In genomic region chr1:17539202-17539525, GRCh38 we compare ENCODE assay signal across 8 cellular contexts. TPM values are rescaled to one million over a fixed set of nuclear protein-coding genes. Genes with fewer than 3 reads are reported as not detected.
DNase-seq lines count a peak whose midpoint lies in the region; ATAC-seq, FAIRE-seq and TF ChIP-seq lines count a peak whose summit lies in the region.

No MANE protein-coding gene starts in this region.

- H3K4me1 Mint-ChIP-seq in MCF 10A (ENCODE audit: insufficient read depth, unreplicated experiment): peaks cover 5% of the 10 kb centered on the region

- H3K4me1 ChIP-seq in HUES6 (ENCODE audit: control insufficient read depth, insufficient read depth, low read length): peaks cover 24% of the 10 kb centered on the region
- peaks cover 49% of the 10 kb centered on the region for H3K4me1 ChIP-seq in HepG2 (ENCODE audit: insufficient read depth, low read length)
- peaks cover 57% of the 10 kb centered on the region for H3K4me1 ChIP-seq in stomach smooth muscle (ENCODE audit: control insufficient read depth, insufficient read depth, low read length)

- DNase-seq in MCF 10A (ENCODE audit: unreplicated experiment) (no peak), HepG2 (ENCODE audit: low spot score) (no peak), SHP77 treated with DMSO at 0.1 percent for 48 hours (lab: John Stamatoyannopoulos, UW) (no peak), NCI-H2227 (lab: John Stamatoyannopoulos, UW; ENCODE audit: unreplicated experiment) (no peak), CD1c-positive myeloid dendritic cell (ENCODE audit: extremely low spot score) (no peak)

- BruUV-seq in MCF 10A (replicated peaks; lab: Mats Ljungman, UMichigan) (no TSS peak), HepG2 (replicated peaks; lab: Mats Ljungman, UMichigan) (no TSS peak)

- POLR2A ChIA-PET in MCF 10A (lab: Yijun Ruan, JAX) (no interaction called here), HepG2 (lab: Yijun Ruan, JAX) (interaction anchor here (0.7 to 2.1 kb wide), 2 partner anchors 32 to 49 kb away, joined by 3 to 10 read pairs; no protein-coding TSS in a partner anchor)

- no peaks in the 10 kb centered on the region for H3K9me3 Mint-ChIP-seq in MCF 10A (ENCODE audit: unreplicated experiment)

- TF ChIP-seq EP300 in HepG2 (IDR thresholded peaks at IDR 0.05; ENCODE audit: low read depth in 2 of 2, low read length in 2 of 2): no peak
- TF ChIP-seq EP300 in HepG2 (CRISPR knock-in tag; IDR thresholded peaks at IDR 0.05; ENCODE audit: borderline replicate concordance): no peak

- H3K4me3 ChIP-seq in HUES6 (ENCODE audit: low read depth, low read length) (peak overlapping the region; percentile 51), HepG2 (replicated peaks in 1 of 3; ENCODE audit: insufficient read depth in 1 of 3, low read depth in 2 of 3, low read length in 3 of 3) (peak overlapping the region; percentile 50 to 70 (median 52); a peak in 5 of 6 replicates), stomach smooth muscle (ENCODE audit: low read length in 2 of 2) (peak overlapping the region; percentile 20 to 64)

- H3K27me3 Mint-ChIP-seq in MCF 10A (ENCODE audit: insufficient read depth, unreplicated experiment): no peaks in the 10 kb centered on the region

- 4% methylated on average over 11 of the region's 20 CpGs for WGBS in HepG2 (ENCODE audit: low lambda C conversion rate)

- H3K4me2 ChIP-seq in HepG2 (ENCODE audit: low read depth, low read length): peak overlapping the region; percentile 68

- H3K79me2 ChIP-seq in HepG2 (ENCODE audit: insufficient read depth, low read length): peaks cover 3% of the 10 kb centered on the region

- no peak for TF ChIP-seq RAD21 in HepG2 (CRISPR knock-in tag; IDR thresholded peaks at IDR 0.05)

- H3K27me3 ChIP-seq in HUES6 (ENCODE audit: control insufficient read depth, insufficient read depth, low read length) (no peaks in the 10 kb centered on the region), HepG2 (ENCODE audit: control insufficient read depth in 1 of 2, insufficient read depth in 2 of 2, low read length in 2 of 2) (peaks cover 1 to 15% of the 10 kb centered on the region in 2 experiments; a peak in 2 of 5 replicates), stomach smooth muscle (ENCODE audit: control insufficient read depth in 1 of 2, insufficient read depth in 2 of 2, low read length in 2 of 2) (no peaks in the 10 kb centered on the region)

- peak overlapping the region; percentile 22 for H3K9ac ChIP-seq in HUES6 (ENCODE audit: low read length)
- H3K9ac ChIP-seq in HepG2 (ENCODE audit: insufficient read depth, low read depth, low read length): peak overlapping the region; percentile 49; the same call in 1 of the 2 replicates
- H3K9ac ChIP-seq in stomach smooth muscle (ENCODE audit: low read length in 2 of 2): peak overlapping the region; percentile 52 to 58

- H3K36me3 Mint-ChIP-seq in MCF 10A (ENCODE audit: insufficient read depth, unreplicated experiment): no peaks in the 10 kb centered on the region

- no peak for ATAC-seq in HepG2
- no peak for ATAC-seq in GM21423 (IDR thresholded peaks at IDR 0.05; ENCODE audit: unreplicated experiment)

- peak overlapping the region; percentile 78 for H3K4me3 Mint-ChIP-seq in MCF 10A (ENCODE audit: unreplicated experiment)

- in situ Hi-C loops in HepG2 (cut with HindIII; ENCODE audit: extremely low pct_ligation_motif_present, low pct_unique_long_range_greater_than_20kb): no loop called here

- FAIRE-seq in HepG2 (lab: Jason Lieb, UNC): no peak

- H3K36me3 ChIP-seq in HUES6 (ENCODE audit: control insufficient read depth, insufficient read depth, low read length): no peaks in the 10 kb centered on the region
- H3K36me3 ChIP-seq in HepG2 (replicated peaks in 1 of 2; ENCODE audit: control insufficient read depth in 1 of 2, insufficient read depth in 2 of 2, low read length in 2 of 2): no peaks in the 10 kb centered on the region
- H3K36me3 ChIP-seq in stomach smooth muscle (ENCODE audit: control insufficient read depth in 2 of 2, insufficient read depth in 2 of 2, low read length in 2 of 2): no peaks in the 10 kb centered on the region

- H3K27ac ChIP-seq in HUES6 (ENCODE audit: low read depth, low read length) (peak overlapping the region; percentile 41; the same call in 1 of the 2 replicates), HepG2 (ENCODE audit: extremely low read length, insufficient read depth, low read length) (no peak overlapping the region), stomach smooth muscle (ENCODE audit: low read length) (peak overlapping the region; percentile 86)

- CTCF ChIA-PET in MCF 10A (lab: Yijun Ruan, JAX): interaction anchor here (0.6 to 1.1 kb wide), 2 partner anchors 44 to 71 kb away, joined by 3 to 4 read pairs; no protein-coding TSS in a partner anchor
- CTCF ChIA-PET in HepG2 (lab: Yijun Ruan, JAX; ENCODE audit: low intra/inter-chr PET ratio, low total read pairs): no interaction called here

- no peaks in the 10 kb centered on the region for H4K20me1 ChIP-seq in HepG2 (ENCODE audit: insufficient read depth, low read length)

- no peaks in the 10 kb centered on the region for H3K9me3 ChIP-seq in HUES6 (ENCODE audit: control insufficient read depth, insufficient read depth, low read depth, low read length)
- H3K9me3 ChIP-seq in HepG2 (ENCODE audit: low read length): no peaks in the 10 kb centered on the region
- H3K9me3 ChIP-seq in stomach smooth muscle (ENCODE audit: control insufficient read depth in 2 of 2, low read length in 2 of 2): no peaks in the 10 kb centered on the region

- intact Hi-C loops in MCF 10A (cut with micrococcal nuclease) (no loop called here), HepG2 (cut with micrococcal nuclease; ENCODE audit: unreplicated experiment) (loop anchor here (2.0 kb wide), 1 partner anchor 44 kb away; no protein-coding TSS in a partner anchor)

- H2AFZ ChIP-seq in HepG2 (ENCODE audit: low read length): no peak overlapping the region

- TF ChIP-seq CTCF in MCF 10A (IDR thresholded peaks at IDR 0.05; ENCODE audit: unreplicated experiment) (no peak), HepG2 (CRISPR knock-in tag; IDR thresholded peaks at IDR 0.05) (no peak)

- no peak for TF ChIP-seq POLR2A in HepG2 (IDR thresholded peaks at IDR 0.05; ENCODE audit: insufficient read depth in 1 of 2, low read depth in 2 of 2, low read length in 2 of 2)

- H3K27ac Mint-ChIP-seq in MCF 10A (ENCODE audit: low read depth, unreplicated experiment): peak overlapping the region; percentile 54

TF ChIP-seq in HepG2, 621 proteins besides CTCF, POLR2A, EP300 and RAD21 (continues in another document):
- TF ChIP-seq ZNF501 (CRISPR knock-in tag; IDR thresholded peaks at IDR 0.05) (no peak), IRF2 (CRISPR knock-in tag; IDR thresholded peaks at IDR 0.05) (no peak), ZNF577 (CRISPR knock-in tag; IDR thresholded peaks at IDR 0.05; ENCODE audit: borderline replicate concordance, low read depth) (no peak), YEATS4 (CRISPR knock-in tag; IDR thresholded peaks at IDR 0.05; ENCODE audit: borderline replicate concordance) (no peak), ZBTB2 (CRISPR knock-in tag; IDR thresholded peaks at IDR 0.05; ENCODE audit: low read depth) (no peak), GABPB1 (CRISPR knock-in tag; IDR thresholded peaks at IDR 0.05) (no peak), AGO1 (IDR thresholded peaks at IDR 0.05; ENCODE audit: low read depth, low read length, poor library complexity, severe bottlenecking) (peak; percentile 14), ZNF563 (CRISPR knock-in tag; IDR thresholded peaks at IDR 0.05) (0 out of 2 replicates have a peak, but pooled peaks have one; percentile 1), FOXP1 (IDR thresholded peaks at IDR 0.05) (no peak), FOXP1 (CRISPR knock-in tag; IDR thresholded peaks at IDR 0.05) (no peak)
- TF ChIP-seq, protein P1, sequence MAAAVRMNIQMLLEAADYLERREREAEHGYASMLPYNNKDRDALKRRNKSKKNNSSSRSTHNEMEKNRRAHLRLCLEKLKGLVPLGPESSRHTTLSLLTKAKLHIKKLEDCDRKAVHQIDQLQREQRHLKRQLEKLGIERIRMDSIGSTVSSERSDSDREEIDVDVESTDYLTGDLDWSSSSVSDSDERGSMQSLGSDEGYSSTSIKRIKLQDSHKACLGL (CRISPR knock-in tag; IDR thresholded peaks at IDR 0.05): no peak

RNA-seq across cellular contexts. Expression of gene ARHGEF10L, which starts 0.3 kb away (rescaled TPM):
- total RNA-seq in MCF 10A (2022): 5.0 and 12.2 TPM in 2 replicates
- total RNA-seq in HepG2 (2016; rRNA removed; fragmentation: Illumina TruSeq; extraction: Trizol): 26.2 and 46.5 TPM in 2 replicates
- 13.6 and 14.7 TPM in 2 replicates for total RNA-seq in HepG2 (2016; cell fraction: cytosol; rRNA removed; fragmentation: Illumina TruSeq; extraction: Trizol; ENCODE audit: low read depth)
- 24.8 and 47.9 TPM in 2 replicates for total RNA-seq in HepG2 (2016; cell fraction: insoluble cytoplasmic fraction; rRNA removed; fragmentation: Illumina TruSeq; extraction: Trizol)
- 19.1 and 19.9 TPM in 2 replicates for total RNA-seq in HepG2 (2016; cell fraction: membrane; rRNA removed; fragmentation: Illumina TruSeq; extraction: Trizol)
- total RNA-seq in HepG2 (2016; cell fraction: nucleus; rRNA removed; fragmentation: Illumina TruSeq; extraction: Trizol): 59.8 and 74.6 TPM in 2 replicates
- polyA plus RNA-seq in HepG2 (2011; rRNA removed): 78.3 and 107 TPM in 2 replicates
- 20.2 and 37.0 TPM in 2 replicates for polyA plus RNA-seq in HepG2 (2011; cell fraction: cytosol; rRNA removed)
- polyA plus RNA-seq in HepG2 (2011; cell fraction: nucleus; rRNA removed): 844 and 1,154 TPM in 2 replicates
- 43.3 and 63.3 TPM in 2 replicates for polyA plus RNA-seq in HepG2 (2012)
- 2.2 and 2.8 TPM in 2 replicates for polyA plus RNA-seq in HepG2 (2016; cell fraction: cytosol; fragmentation: Illumina TruSeq; extraction: Trizol; ENCODE audit: low read depth)
- 18.1 and 22.2 TPM in 2 replicates for polyA plus RNA-seq in HepG2 (2016; cell fraction: insoluble cytoplasmic fraction; fragmentation: Illumina TruSeq; extraction: Trizol; ENCODE audit: low read depth)
- 4.7 and 5.9 TPM in 2 replicates for polyA plus RNA-seq in HepG2 (2016; cell fraction: membrane; fragmentation: Illumina TruSeq; extraction: Trizol; ENCODE audit: low read depth)
- 127 and 131 TPM in 2 replicates for polyA plus RNA-seq in HepG2 (2016; cell fraction: nucleus; fragmentation: Illumina TruSeq; extraction: Trizol; ENCODE audit: insufficient read depth, low read depth)
- 15.7 and 166 TPM in 2 replicates for polyA minus RNA-seq in HepG2 (2011; rRNA and poly(A)+ RNA removed; ENCODE audit: low replicate concordance)
- polyA minus RNA-seq in HepG2 (2011; cell fraction: cytosol; rRNA and poly(A)+ RNA removed): 36.6 and 43.4 TPM in 2 replicates
- 147 and 148 TPM in 2 replicates for polyA minus RNA-seq in HepG2 (2011; cell fraction: nucleus; rRNA and poly(A)+ RNA removed)
